ENCODE assay signal across 14 cellular contexts in the genomic region with DNA sequence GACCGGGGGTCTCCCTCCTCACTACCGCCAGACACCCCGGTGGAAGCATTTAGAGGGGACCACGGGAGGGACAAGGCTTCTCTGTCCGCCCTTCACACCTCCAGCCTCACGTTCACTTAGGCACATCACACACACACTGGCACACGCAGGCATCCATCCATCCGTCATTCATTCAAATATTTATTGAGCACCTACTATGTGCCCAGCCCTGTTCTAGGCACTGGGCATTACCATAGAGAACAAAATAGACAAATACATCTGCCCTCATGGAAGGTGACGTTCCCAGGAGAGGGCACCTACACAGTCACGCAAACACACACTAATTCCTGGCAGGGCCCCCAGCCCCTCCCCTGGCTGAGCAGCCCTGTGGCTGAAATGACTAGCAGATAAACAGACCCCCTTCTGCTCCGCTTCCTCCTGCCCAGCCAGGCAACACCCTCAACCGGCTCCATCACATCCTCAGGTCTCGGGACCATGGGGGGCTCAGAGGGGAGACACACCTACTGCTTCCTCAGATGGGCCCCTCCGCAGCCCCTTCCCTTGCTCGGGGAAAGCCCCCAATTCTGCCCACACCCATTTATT. TPM values are rescaled to one million over a fixed set of nuclear protein-coding genes. Genes with fewer than 3 reads are reported as not detected.
A peak's percentile ranks its signal among the peaks of the same experiment; 100 is the strongest.
DNase-seq lines count a peak whose midpoint lies in the region; ATAC-seq, FAIRE-seq and TF ChIP-seq lines count a peak whose summit lies in the region.
"Had no signal": no experiment of that assay in that cellular context is flagged by ENCODE, and none has a peak within 500 bp of the region (broad histone marks: within the 10 kb centered on the region; RNA-seq: fewer than 3 reads in every experiment).

No MANE protein-coding gene starts in this region.

- peaks cover 9% of the 10 kb centered on the region for H3K79me2 ChIP-seq in HepG2 (ENCODE audit: insufficient read depth, low read length)

- H3K4me1 Mint-ChIP-seq in chondrocyte (ENCODE audit: low read depth) (peaks cover 46% of the 10 kb centered on the region), naive B cell (peaks cover 14 to 43% (median 31%) of the 10 kb centered on the region in 3 donors)

- H3K9me3 Mint-ChIP-seq in chondrocyte (ENCODE audit: low read depth), result no peaks in the 10 kb centered on the region
- peaks cover 0 to 7% (median 0%) of the 10 kb centered on the region in 7 donors for H3K9me3 Mint-ChIP-seq in naive B cell
- H3K9me3 Mint-ChIP-seq: activated T-cell treated with anti-CD3 and anti-CD28 coated beads, Interleukin-2, amount 50 U/mL, for 4 hours had no signal

- H3K36me3 Mint-ChIP-seq in chondrocyte (ENCODE audit: low read depth) (peaks cover 24% of the 10 kb centered on the region), naive B cell (peaks cover 0 to 5% of the 10 kb centered on the region in 2 donors)

- H4K20me1 ChIP-seq in HepG2 (ENCODE audit: insufficient read depth, low read length), result no peaks in the 10 kb centered on the region

- TF ChIP-seq CTCF in HepG2 (CRISPR knock-in tag; IDR thresholded peaks at IDR 0.05) (no peak), right lobe of liver (IDR thresholded peaks at IDR 0.05) (no peak), chondrocyte (IDR thresholded peaks at IDR 0.05) (no peak), upper lobe of left lung (IDR thresholded peaks at IDR 0.05) (no peak)

- DNase-seq in HepG2 (ENCODE audit: low spot score) (no peak), right lobe of liver (no peak), chondrocyte (ENCODE audit: low spot score) (no peak), naive B cell (no peak), upper lobe of left lung (no peak), dedifferentiated amniotic fluid mesenchymal stem cell (ENCODE audit: extremely low spot score) (no peak)
- DNase-seq: activated T-cell treated with anti-CD3 and anti-CD28 coated beads, Interleukin-2, amount 50 U/mL, for 4 hours; foreskin melanocyte; GDM1; NCI-H510A had no signal

- intact Hi-C loops in HepG2 (cut with micrococcal nuclease; ENCODE audit: unreplicated experiment) (no loop called here), right lobe of liver (cut with DNase I) (no loop called here)

- H3K27ac ChIP-seq in HepG2 (ENCODE audit: extremely low read length, insufficient read depth, low read length), result no peak overlapping the region
- H3K27ac ChIP-seq in right lobe of liver, result no peak overlapping the region
- peak overlapping the region; percentile 55 to 96 (median 87) for H3K27ac ChIP-seq in upper lobe of left lung
- H3K27ac ChIP-seq: HL-60 had no signal

- H3K9ac ChIP-seq in HepG2 (ENCODE audit: insufficient read depth, low read depth, low read length), result no peak overlapping the region

- WGBS in HepG2 (ENCODE audit: low lambda C conversion rate), result 69% methylated on average over 14 of the region's 15 CpGs
- WGBS in right lobe of liver (ENCODE audit: insufficient coverage, low coverage, low lambda C conversion rate, missing lambda C conversion rate), result 68% methylated on average over 5 of the region's 15 CpGs
- 76 to 80% methylated on average over 15 of the region's 15 CpGs for WGBS in upper lobe of left lung, 2 donors

- H2AFZ ChIP-seq in HepG2 (ENCODE audit: low read length), result no peak overlapping the region

- no TSS peak for BruUV-seq in HepG2 (replicated peaks; lab: Mats Ljungman, UMichigan)

- H3K27ac Mint-ChIP-seq in chondrocyte (ENCODE audit: unreplicated experiment), result peak overlapping the region; percentile 99
- peak overlapping the region in 3 of 6 donors; percentile 42 to 92 (median 85) for H3K27ac Mint-ChIP-seq in naive B cell

- H3K27me3 Mint-ChIP-seq in chondrocyte (ENCODE audit: low read depth) (no peaks in the 10 kb centered on the region), naive B cell (no peaks in the 10 kb centered on the region)

- ATAC-seq in HepG2 (no peak), right lobe of liver (no peak), naive B cell (ENCODE audit: low read depth in 2 of 2) (no peak), upper lobe of left lung (ENCODE audit: low FRiP score in 2 of 2) (no peak), HG03175 (IDR thresholded peaks at IDR 0.05; ENCODE audit: unreplicated experiment) (no peak), HG03159 (IDR thresholded peaks at IDR 0.05; ENCODE audit: unreplicated experiment) (no peak)
- ATAC-seq: activated T-cell treated with anti-CD3 and anti-CD28 coated beads, Interleukin-2, amount 50 U/mL, for 4 hours; left lobe of liver had no signal

- H3K36me3 ChIP-seq in HepG2 (replicated peaks in 1 of 2; ENCODE audit: control insufficient read depth in 1 of 2, insufficient read depth in 2 of 2, low read length in 2 of 2) (no peaks in the 10 kb centered on the region), right lobe of liver (peaks cover 0 to 1% (median 0%) of the 10 kb centered on the region in 4 donors), upper lobe of left lung (peaks cover 4 to 56% (median 31%) of the 10 kb centered on the region in 4 donors)

- H3K4me3 ChIP-seq in HepG2 (replicated peaks in 1 of 3; ENCODE audit: insufficient read depth in 1 of 3, low read depth in 2 of 3, low read length in 3 of 3) (no peak overlapping the region), right lobe of liver (no peak overlapping the region), upper lobe of left lung (no peak overlapping the region)

- no peak for TF ChIP-seq POLR2A in HepG2 (IDR thresholded peaks at IDR 0.05; ENCODE audit: insufficient read depth in 1 of 2, low read depth in 2 of 2, low read length in 2 of 2)
- TF ChIP-seq POLR2A in right lobe of liver (IDR thresholded peaks at IDR 0.05), result no peak
- TF ChIP-seq POLR2A in upper lobe of left lung (IDR thresholded peaks at IDR 0.05), result no peak

- CTCF ChIA-PET in HepG2 (lab: Yijun Ruan, JAX; ENCODE audit: low intra/inter-chr PET ratio, low total read pairs), result no interaction called here

- no peak for TF ChIP-seq EP300 in HepG2 (IDR thresholded peaks at IDR 0.05; ENCODE audit: low read depth in 2 of 2, low read length in 2 of 2)
- TF ChIP-seq EP300 in HepG2 (CRISPR knock-in tag; IDR thresholded peaks at IDR 0.05; ENCODE audit: borderline replicate concordance), result no peak
- no peak for TF ChIP-seq EP300 in upper lobe of left lung (IDR thresholded peaks at IDR 0.05)

- TF ChIP-seq RAD21 in HepG2 (CRISPR knock-in tag; IDR thresholded peaks at IDR 0.05), result no peak

- POLR2A ChIA-PET in HepG2 (lab: Yijun Ruan, JAX), result no interaction called here

- H3K4me2 ChIP-seq in HepG2 (ENCODE audit: low read depth, low read length), result no peak overlapping the region

- in situ Hi-C loops in HepG2 (cut with HindIII; ENCODE audit: extremely low pct_ligation_motif_present, low pct_unique_long_range_greater_than_20kb), result loop anchor here (5.0 kb wide), 1 partner anchor 39 kb away; no protein-coding TSS in a partner anchor

- H3K4me3 Mint-ChIP-seq in chondrocyte (ENCODE audit: unreplicated experiment) (peak overlapping the region; percentile 21), naive B cell (peak overlapping the region; percentile 5 to 80 (median 67))
- H3K4me3 Mint-ChIP-seq: activated T-cell treated with anti-CD3 and anti-CD28 coated beads, Interleukin-2, amount 50 U/mL, for 4 hours had no signal

- H3K9me3 ChIP-seq in HepG2 (ENCODE audit: low read length) (no peaks in the 10 kb centered on the region), right lobe of liver (no peaks in the 10 kb centered on the region), upper lobe of left lung (no peaks in the 10 kb centered on the region)

- FAIRE-seq in HepG2 (lab: Jason Lieb, UNC), result no peak

- H3K27me3 ChIP-seq in HepG2 (ENCODE audit: control insufficient read depth in 1 of 2, insufficient read depth in 2 of 2, low read length in 2 of 2) (no peaks in the 10 kb centered on the region), right lobe of liver (no peaks in the 10 kb centered on the region), upper lobe of left lung (no peaks in the 10 kb centered on the region)

- H3K4me1 ChIP-seq in HepG2 (ENCODE audit: insufficient read depth, low read length) (peaks cover 36% of the 10 kb centered on the region), right lobe of liver (peaks cover 0 to 23% (median 6%) of the 10 kb centered on the region in 4 donors), upper lobe of left lung (peaks cover 34 to 40% (median 36%) of the 10 kb centered on the region in 4 donors)

RNA-seq across cellular contexts. Expression of a gene that starts 3.7 kb away (rescaled TPM):
- total RNA-seq in HepG2 (2016; rRNA removed; fragmentation: Illumina TruSeq; extraction: Trizol) (44.2 and 53.9 TPM in 2 replicates), right lobe of liver (100 to 1,000 TPM in 1 of 6 experiments, 10 to 100 TPM in 5; 73.6 to 105 (median 79.4) TPM), chondrocyte (91.7 to 122 TPM (median 108 TPM) in 3 replicates), upper lobe of left lung (100 to 1,000 TPM; 261 to 432 (median 282) TPM)
- total RNA-seq in HepG2 (2016; cell fraction: cytosol; rRNA removed; fragmentation: Illumina TruSeq; extraction: Trizol; ENCODE audit: low read depth), result 107 and 126 TPM in 2 replicates
- 45.6 and 56.7 TPM in 2 replicates for total RNA-seq in HepG2 (2016; cell fraction: insoluble cytoplasmic fraction; rRNA removed; fragmentation: Illumina TruSeq; extraction: Trizol)
- total RNA-seq in HepG2 (2016; cell fraction: membrane; rRNA removed; fragmentation: Illumina TruSeq; extraction: Trizol), result 135 and 149 TPM in 2 replicates
- 47.1 and 55.4 TPM in 2 replicates for total RNA-seq in HepG2 (2016; cell fraction: nucleus; rRNA removed; fragmentation: Illumina TruSeq; extraction: Trizol)
- polyA plus RNA-seq in HepG2 (2011; rRNA removed) (137 and 141 TPM in 2 replicates), naive B cell (ENCODE audit: low read depth in 6 of 6) (100 to 1,000 TPM; 128 to 360 (median 285) TPM)
- 112 and 146 TPM in 2 replicates for polyA plus RNA-seq in HepG2 (2011; cell fraction: cytosol; rRNA removed)
- polyA plus RNA-seq in HepG2 (2011; cell fraction: nucleus; rRNA removed), result 144 and 157 TPM in 2 replicates
- polyA plus RNA-seq in HepG2 (2012), result 184 and 186 TPM in 2 replicates
- 140 and 165 TPM in 2 replicates for polyA plus RNA-seq in HepG2 (2016; cell fraction: cytosol; fragmentation: Illumina TruSeq; extraction: Trizol; ENCODE audit: low read depth)
- 95.8 and 96.6 TPM in 2 replicates for polyA plus RNA-seq in HepG2 (2016; cell fraction: insoluble cytoplasmic fraction; fragmentation: Illumina TruSeq; extraction: Trizol; ENCODE audit: low read depth)
- 223 and 257 TPM in 2 replicates for polyA plus RNA-seq in HepG2 (2016; cell fraction: membrane; fragmentation: Illumina TruSeq; extraction: Trizol; ENCODE audit: low read depth)
- 129 and 142 TPM in 2 replicates for polyA plus RNA-seq in HepG2 (2016; cell fraction: nucleus; fragmentation: Illumina TruSeq; extraction: Trizol; ENCODE audit: insufficient read depth, low read depth)
- polyA minus RNA-seq in HepG2 (2011; rRNA and poly(A)+ RNA removed; ENCODE audit: low replicate concordance), result 51.2 and 58.9 TPM in 2 replicates
- 55.2 and 56.4 TPM in 2 replicates for polyA minus RNA-seq in HepG2 (2011; cell fraction: cytosol; rRNA and poly(A)+ RNA removed)
- 36.2 and 36.4 TPM in 2 replicates for polyA minus RNA-seq in HepG2 (2011; cell fraction: nucleus; rRNA and poly(A)+ RNA removed)

RNA-seq across cellular contexts. Expression of a gene that starts 28.4 kb away (rescaled TPM):
- total RNA-seq in HepG2 (2016; rRNA removed; fragmentation: Illumina TruSeq; extraction: Trizol) (0.08 and 0.09 TPM in 2 replicates), right lobe of liver (10 to 100 TPM in 3 of 6 experiments, 1 to 10 TPM in 3; 3.6 to 20.2 (median 12.8) TPM), chondrocyte (304 to 497 TPM (median 493 TPM) in 3 replicates), upper lobe of left lung (100 to 1,000 TPM in 4 of 6 donors, 10 to 100 TPM in 2; 80.7 to 426 (median 181) TPM)
- total RNA-seq in HepG2 (2016; cell fraction: cytosol; rRNA removed; fragmentation: Illumina TruSeq; extraction: Trizol; ENCODE audit: low read depth), result not detected in 2 replicates
- not detected in 2 replicates for total RNA-seq in HepG2 (2016; cell fraction: insoluble cytoplasmic fraction; rRNA removed; fragmentation: Illumina TruSeq; extraction: Trizol)
- total RNA-seq in HepG2 (2016; cell fraction: membrane; rRNA removed; fragmentation: Illumina TruSeq; extraction: Trizol), result not detected in 2 replicates
- total RNA-seq in HepG2 (2016; cell fraction: nucleus; rRNA removed; fragmentation: Illumina TruSeq; extraction: Trizol), result not detected in 2 replicates
- polyA plus RNA-seq in HepG2 (2011; rRNA removed) (0.28 and 0.33 TPM in 2 replicates), naive B cell (ENCODE audit: low read depth in 6 of 6) (not detected)
- 0.25 and 0.33 TPM in 2 replicates for polyA plus RNA-seq in HepG2 (2011; cell fraction: cytosol; rRNA removed)
- 1.2 and 1.3 TPM in 2 replicates for polyA plus RNA-seq in HepG2 (2011; cell fraction: nucleus; rRNA removed)
- 0.37 and 0.80 TPM in 2 replicates for polyA plus RNA-seq in HepG2 (2012)
- not detected in 2 replicates for polyA plus RNA-seq in HepG2 (2016; cell fraction: cytosol; fragmentation: Illumina TruSeq; extraction: Trizol; ENCODE audit: low read depth)
- polyA plus RNA-seq in HepG2 (2016; cell fraction: insoluble cytoplasmic fraction; fragmentation: Illumina TruSeq; extraction: Trizol; ENCODE audit: low read depth), result 0.05 TPM in 1 of 2 replicates, not detected in the other
- not detected in 2 replicates for polyA plus RNA-seq in HepG2 (2016; cell fraction: membrane; fragmentation: Illumina TruSeq; extraction: Trizol; ENCODE audit: low read depth)
- not detected in 2 replicates for polyA plus RNA-seq in HepG2 (2016; cell fraction: nucleus; fragmentation: Illumina TruSeq; extraction: Trizol; ENCODE audit: insufficient read depth, low read depth)
- 0.46 and 5.6 TPM in 2 replicates for polyA minus RNA-seq in HepG2 (2011; rRNA and poly(A)+ RNA removed; ENCODE audit: low replicate concordance)
- 0.53 and 1.3 TPM in 2 replicates for polyA minus RNA-seq in HepG2 (2011; cell fraction: cytosol; rRNA and poly(A)+ RNA removed)
- polyA minus RNA-seq in HepG2 (2011; cell fraction: nucleus; rRNA and poly(A)+ RNA removed), result 0.26 and 0.87 TPM in 2 replicates

RNA-seq across cellular contexts. Expression of a gene that starts 36.9 kb away (rescaled TPM):
- total RNA-seq in HepG2 (2016; rRNA removed; fragmentation: Illumina TruSeq; extraction: Trizol), result 57.0 and 64.7 TPM in 2 replicates
- total RNA-seq in HepG2 (2016; cell fraction: cytosol; rRNA removed; fragmentation: Illumina TruSeq; extraction: Trizol; ENCODE audit: low read depth), result 415 and 416 TPM in 2 replicates
- total RNA-seq in HepG2 (2016; cell fraction: insoluble cytoplasmic fraction; rRNA removed; fragmentation: Illumina TruSeq; extraction: Trizol), result 46.9 and 63.2 TPM in 2 replicates
- total RNA-seq in HepG2 (2016; cell fraction: membrane; rRNA removed; fragmentation: Illumina TruSeq; extraction: Trizol), result 235 and 276 TPM in 2 replicates
- 28.8 and 32.2 TPM in 2 replicates for total RNA-seq in HepG2 (2016; cell fraction: nucleus; rRNA removed; fragmentation: Illumina TruSeq; extraction: Trizol)
- polyA plus RNA-seq in HepG2 (2011; rRNA removed), result 50.3 and 55.8 TPM in 2 replicates
- polyA plus RNA-seq in HepG2 (2011; cell fraction: cytosol; rRNA removed), result 52.1 and 56.8 TPM in 2 replicates
- polyA plus RNA-seq in HepG2 (2011; cell fraction: nucleus; rRNA removed), result 41.3 and 52.2 TPM in 2 replicates
- polyA plus RNA-seq in HepG2 (2012), result 14.6 and 20.9 TPM in 2 replicates
- polyA plus RNA-seq in HepG2 (2016; cell fraction: cytosol; fragmentation: Illumina TruSeq; extraction: Trizol; ENCODE audit: low read depth), result 421 and 463 TPM in 2 replicates
- polyA plus RNA-seq in HepG2 (2016; cell fraction: insoluble cytoplasmic fraction; fragmentation: Illumina TruSeq; extraction: Trizol; ENCODE audit: low read depth), result 46.3 and 48.2 TPM in 2 replicates
- 226 and 236 TPM in 2 replicates for polyA plus RNA-seq in HepG2 (2016; cell fraction: membrane; fragmentation: Illumina TruSeq; extraction: Trizol; ENCODE audit: low read depth)
- 54.1 and 65.0 TPM in 2 replicates for polyA plus RNA-seq in HepG2 (2016; cell fraction: nucleus; fragmentation: Illumina TruSeq; extraction: Trizol; ENCODE audit: insufficient read depth, low read depth)
- 20.3 and 61.1 TPM in 2 replicates for polyA minus RNA-seq in HepG2 (2011; rRNA and poly(A)+ RNA removed; ENCODE audit: low replicate concordance)
- 7.8 and 8.5 TPM in 2 replicates for polyA minus RNA-seq in HepG2 (2011; cell fraction: cytosol; rRNA and poly(A)+ RNA removed)
- 7.5 and 10.1 TPM in 2 replicates for polyA minus RNA-seq in HepG2 (2011; cell fraction: nucleus; rRNA and poly(A)+ RNA removed)
- 100 to 1,000 TPM in 3 of 6 experiments, 10 to 100 TPM in 3; 46.4 to 141 (median 83.0) TPM for total RNA-seq in right lobe of liver
- 285 to 351 TPM (median 337 TPM) in 3 replicates for total RNA-seq in chondrocyte
- polyA plus RNA-seq in naive B cell (ENCODE audit: low read depth in 6 of 6), result 100 to 1,000 TPM in 3 of 6 donors, 10 to 100 TPM in 3; 68.2 to 131 (median 102) TPM
- 100 to 1,000 TPM; 194 to 455 (median 325) TPM for total RNA-seq in upper lobe of left lung

Comparison
In these comparisons a context has a peak if more than half of its experiments do, and no peak if none do; other contexts are left out.
1. RNA of a gene that starts 28.4 kb away (total RNA-seq): 304 to 497 TPM in chondrocyte, 80.7 to 426 TPM in upper lobe of left lung and 3.6 to 20.2 TPM in right lobe of liver; 0.08 to 0.09 TPM in HepG2; every median in the first group is over 4 times any median in the second.
2. H3K27ac ChIP-seq: peak in upper lobe of left lung (4 of 4); none in HepG2 (single experiment) and right lobe of liver (0 of 3).